In the genomic region with DNA sequence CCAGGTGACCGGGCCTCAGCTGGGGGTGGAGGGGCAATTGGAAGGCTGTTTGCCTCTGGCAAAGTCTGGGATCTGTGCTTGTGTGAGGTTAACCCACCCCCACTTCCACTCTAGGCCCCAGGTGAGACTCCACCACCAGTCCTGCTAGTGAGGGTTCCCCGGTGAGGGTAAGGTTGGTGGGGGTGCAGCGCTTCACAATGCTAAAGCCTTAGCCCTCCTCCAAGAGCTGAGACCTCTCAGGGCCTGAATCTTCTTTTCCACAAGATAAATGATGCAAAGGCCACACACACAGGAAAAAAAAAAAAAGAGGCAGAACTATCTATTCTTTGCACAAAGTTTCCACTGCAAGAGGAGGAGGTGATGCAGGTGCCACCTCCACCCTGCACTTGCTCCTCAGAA, we compare ENCODE assay signal across 15 cellular contexts. TPM values are rescaled to one million over a fixed set of nuclear protein-coding genes. Genes with fewer than 3 reads are reported as not detected.
DNase-seq lines count a peak whose midpoint lies in the region; ATAC-seq and TF ChIP-seq lines count a peak whose summit lies in the region.
"Had no signal": no experiment of that assay in that cellular context is flagged by ENCODE, and none has a peak within 500 bp of the region (broad histone marks: within the 10 kb centered on the region; RNA-seq: fewer than 3 reads in every experiment).

No MANE protein-coding gene starts in this region.

- peaks cover 58% of the 10 kb centered on the region for H3K4me1 Mint-ChIP-seq in stimulated activated naive CD8-positive, alpha-beta T cell treated with anti-CD3 and anti-CD28 coated beads, Interleukin-15, amount 100 ng/mL, for 72 hours
- peaks cover 39% of the 10 kb centered on the region for H3K4me1 Mint-ChIP-seq in activated T-helper 2 cell treated with anti-CD3 and anti-CD28 coated beads, Interferon-gamma antibody, Interleukin-2, Interleukin-4, amounts not matched to agents 10 μg/mL and 5 μg/mL and 100 μg/mL, durations not matched to agents 14 hours and 24 hours and 36 hours (ENCODE audit: low read depth)

- ATAC-seq in stimulated activated naive CD8-positive, alpha-beta T cell treated with anti-CD3 and anti-CD28 coated beads, Interleukin-15, Interleukin-2, amounts not matched to agents 100 U/mL and 50 U/mL, for 24 hours: peak; percentile 43
- no peak for ATAC-seq in stimulated activated naive CD8-positive, alpha-beta T cell treated with anti-CD3 and anti-CD28 coated beads, Interleukin-15, amount 100 ng/mL, for 72 hours
- ATAC-seq: PC-3, right cardiac atrium had no signal

- intact Hi-C loops in activated T-helper 2 cell treated with anti-CD3 and anti-CD28 coated beads, Interferon-gamma antibody, Interleukin-2, Interleukin-4, amounts not matched to agents 10 μg/mL and 5 μg/mL and 100 μg/mL, durations not matched to agents 14 hours and 24 hours and 36 hours (cut with micrococcal nuclease): loop anchor here (2.0 kb wide), 1 partner anchor 57 kb away; no protein-coding TSS in a partner anchor
- intact Hi-C loops in stomach (cut with DNase I; ENCODE audit: low total_unique reads): loop anchor here (2.0 kb wide), 1 partner anchor 57 kb away; no protein-coding TSS in a partner anchor

- H3K27ac ChIP-seq in stomach: peak overlapping the region in 3 of 5 donors; percentile 91 to 97 (median 92)
- H3K27ac ChIP-seq: WERI-Rb-1 had no signal

- no peak for TF ChIP-seq EP300 in stomach (IDR thresholded peaks at IDR 0.05)

- no peaks in the 10 kb centered on the region for H3K9me3 ChIP-seq in stomach
- H3K9me3 ChIP-seq: BE2C had no signal

- H3K4me1 ChIP-seq in stomach: peaks cover 40 to 59% (median 55%) of the 10 kb centered on the region in 4 donors

- H3K4me3 Mint-ChIP-seq in stimulated activated naive CD8-positive, alpha-beta T cell treated with anti-CD3 and anti-CD28 coated beads, Interleukin-15, amount 100 ng/mL, for 72 hours: peak overlapping the region in 1 of 2 donors; percentile 8
- H3K4me3 Mint-ChIP-seq in activated T-helper 2 cell treated with anti-CD3 and anti-CD28 coated beads, Interferon-gamma antibody, Interleukin-2, Interleukin-4, amounts not matched to agents 10 μg/mL and 5 μg/mL and 100 μg/mL, durations not matched to agents 14 hours and 24 hours and 36 hours (ENCODE audit: low read depth): peak overlapping the region; percentile 13

- TF ChIP-seq POLR2A in stomach (IDR thresholded peaks at IDR 0.05): no peak

- H3K9me3 Mint-ChIP-seq in stimulated activated naive CD8-positive, alpha-beta T cell treated with anti-CD3 and anti-CD28 coated beads, Interleukin-15, amount 100 ng/mL, for 72 hours: no peaks in the 10 kb centered on the region
- H3K9me3 Mint-ChIP-seq in activated T-helper 2 cell treated with anti-CD3 and anti-CD28 coated beads, Interferon-gamma antibody, Interleukin-2, Interleukin-4, amounts not matched to agents 10 μg/mL and 5 μg/mL and 100 μg/mL, durations not matched to agents 14 hours and 24 hours and 36 hours: no peaks in the 10 kb centered on the region

- peaks cover 6 to 58% (median 54%) of the 10 kb centered on the region in 4 donors for H3K36me3 ChIP-seq in stomach

- peak overlapping the region in 1 of 2 donors; percentile 59 for H3K27ac Mint-ChIP-seq in stimulated activated naive CD8-positive, alpha-beta T cell treated with anti-CD3 and anti-CD28 coated beads, Interleukin-15, amount 100 ng/mL, for 72 hours
- H3K27ac Mint-ChIP-seq in activated T-helper 2 cell treated with anti-CD3 and anti-CD28 coated beads, Interferon-gamma antibody, Interleukin-2, Interleukin-4, amounts not matched to agents 10 μg/mL and 5 μg/mL and 100 μg/mL, durations not matched to agents 14 hours and 24 hours and 36 hours: peak overlapping the region; percentile 88

- H3K27me3 ChIP-seq in stomach: no peaks in the 10 kb centered on the region
- H3K27me3 ChIP-seq: BE2C had no signal

- H3K36me3 Mint-ChIP-seq in activated T-helper 2 cell treated with anti-CD3 and anti-CD28 coated beads, Interferon-gamma antibody, Interleukin-2, Interleukin-4, amounts not matched to agents 10 μg/mL and 5 μg/mL and 100 μg/mL, durations not matched to agents 14 hours and 24 hours and 36 hours (ENCODE audit: low read depth): peaks cover 24% of the 10 kb centered on the region

- TF ChIP-seq CTCF in stomach (IDR thresholded peaks at IDR 0.05): no peak

- DNase-seq in stimulated activated naive CD8-positive, alpha-beta T cell treated with anti-CD3 and anti-CD28 coated beads, Interleukin-15, Interleukin-2, amounts not matched to agents 100 U/mL and 50 U/mL, for 24 hours: no peak
- no peak for DNase-seq in stimulated activated naive CD8-positive, alpha-beta T cell treated with anti-CD3 and anti-CD28 coated beads, Interleukin-15, amount 100 ng/mL, for 72 hours
- DNase-seq in activated T-helper 2 cell treated with anti-CD3 and anti-CD28 coated beads, Interferon-gamma antibody, Interleukin-2, Interleukin-4, amounts not matched to agents 10 μg/mL and 5 μg/mL and 100 μg/mL, durations not matched to agents 14 hours and 24 hours and 36 hours (ENCODE audit: low spot score): no peak
- DNase-seq in stomach (no peak), 8988T (no peak), hepatic stellate cell (ENCODE audit: low spot score) (no peak)
- DNase-seq: foreskin fibroblast; NCI-H1436; right cardiac atrium; stimulated activated CD4-positive, alpha-beta T cell treated with anti-CD3 and anti-CD28 coated beads, Interleukin-2, amount 100 ng/mL, for 48 hours had no signal

- no peaks in the 10 kb centered on the region for H3K27me3 Mint-ChIP-seq in stimulated activated naive CD8-positive, alpha-beta T cell treated with anti-CD3 and anti-CD28 coated beads, Interleukin-15, amount 100 ng/mL, for 72 hours
- no peaks in the 10 kb centered on the region for H3K27me3 Mint-ChIP-seq in activated T-helper 2 cell treated with anti-CD3 and anti-CD28 coated beads, Interferon-gamma antibody, Interleukin-2, Interleukin-4, amounts not matched to agents 10 μg/mL and 5 μg/mL and 100 μg/mL, durations not matched to agents 14 hours and 24 hours and 36 hours (ENCODE audit: low read depth)

- WGBS in stomach, 5 donors: 84 to 100% (median 97%) methylated on average over 3 of the region's 3 CpGs

- no peak overlapping the region for H3K4me3 ChIP-seq in stomach
- H3K4me3 ChIP-seq: HAP-1, lung had no signal

RNA-seq across cellular contexts. Expression of gene CISD3, which starts 4.1 kb away (rescaled TPM):
- total RNA-seq in activated T-helper 2 cell treated with anti-CD3 and anti-CD28 coated beads, Interferon-gamma antibody, Interleukin-2, Interleukin-4, amounts not matched to agents 10 μg/mL and 5 μg/mL and 100 μg/mL, durations not matched to agents 14 hours and 24 hours and 36 hours: 32.2 and 37.0 TPM in 2 replicates
- 10 to 100 TPM in 2 of 5 donors, 1 to 10 TPM in 3; 4.0 to 56.5 (median 7.0) TPM for total RNA-seq in stomach
- 10 to 100 TPM; 63.4 to 79.9 (median 76.5) TPM for polyA plus RNA-seq in stomach

RNA-seq across cellular contexts. Expression of gene PCGF2, which starts 13.9 kb away (rescaled TPM):
- total RNA-seq in activated T-helper 2 cell treated with anti-CD3 and anti-CD28 coated beads, Interferon-gamma antibody, Interleukin-2, Interleukin-4, amounts not matched to agents 10 μg/mL and 5 μg/mL and 100 μg/mL, durations not matched to agents 14 hours and 24 hours and 36 hours: 5.8 and 7.4 TPM in 2 replicates
- 10 to 100 TPM in 2 of 5 donors, 1 to 10 TPM in 3; 5.8 to 31.9 (median 6.8) TPM for total RNA-seq in stomach
- 10 to 100 TPM; 34.3 to 62.8 (median 44.1) TPM for polyA plus RNA-seq in stomach

RNA-seq across cellular contexts. Expression of gene PSMB3, which starts 18.3 kb away (rescaled TPM):
- 337 and 342 TPM in 2 replicates for total RNA-seq in activated T-helper 2 cell treated with anti-CD3 and anti-CD28 coated beads, Interferon-gamma antibody, Interleukin-2, Interleukin-4, amounts not matched to agents 10 μg/mL and 5 μg/mL and 100 μg/mL, durations not matched to agents 14 hours and 24 hours and 36 hours
- 100 to 1,000 TPM in 4 of 5 donors, 10 to 100 TPM in 1; 29.0 to 265 (median 133) TPM for total RNA-seq in stomach
- 100 to 1,000 TPM; 212 to 281 (median 252) TPM for polyA plus RNA-seq in stomach

RNA-seq across cellular contexts. Expression of gene MLLT6, which starts 29.2 kb away (rescaled TPM):
- 211 and 213 TPM in 2 replicates for total RNA-seq in activated T-helper 2 cell treated with anti-CD3 and anti-CD28 coated beads, Interferon-gamma antibody, Interleukin-2, Interleukin-4, amounts not matched to agents 10 μg/mL and 5 μg/mL and 100 μg/mL, durations not matched to agents 14 hours and 24 hours and 36 hours
- total RNA-seq in stomach: 100 to 1,000 TPM in 2 of 5 donors, 10 to 100 TPM in 3; 33.4 to 312 (median 81.7) TPM
- 10 to 100 TPM; 26.0 to 36.0 (median 30.8) TPM for polyA plus RNA-seq in stomach

RNA-seq across cellular contexts. Expression of gene EPOP, which starts 59.5 kb away (rescaled TPM):
- 34.9 TPM in 2 replicates for total RNA-seq in activated T-helper 2 cell treated with anti-CD3 and anti-CD28 coated beads, Interferon-gamma antibody, Interleukin-2, Interleukin-4, amounts not matched to agents 10 μg/mL and 5 μg/mL and 100 μg/mL, durations not matched to agents 14 hours and 24 hours and 36 hours
- total RNA-seq in stomach: under 1 TPM in 4 of 5 donors, not detected in 1; under 0.01 to 0.72 (median 0.57) TPM
- polyA plus RNA-seq in stomach: 1 to 10 TPM in 2 of 3 donors, under 1 TPM in 1; 0.61 to 1.5 (median 1.1) TPM
